ENCODE assay signal across 8 cellular contexts in genomic region chr1:107965112-107965991, GRCh38. TPM values are rescaled to one million over a fixed set of nuclear protein-coding genes. Genes with fewer than 3 reads are reported as not detected.
A peak's percentile ranks its signal among the peaks of the same experiment; 100 is the strongest.
DNase-seq lines count a peak whose midpoint lies in the region; ATAC-seq and TF ChIP-seq lines count a peak whose summit lies in the region.

Gene VAV3, minus strand, starts transcription at chr1:107965180. Its CDS starts 311 bp downstream, at chr1:107964869.

- peak within 1 kb of the TSS; percentile 93 for H3K27ac Mint-ChIP-seq in CD8-positive, alpha-beta T cell
- peak within 1 kb of the TSS; percentile 92 for H3K27ac Mint-ChIP-seq in neural crest cell (ENCODE audit: unreplicated experiment)

- peak; percentile 26 to 75 (median 56) for DNase-seq in CD8-positive, alpha-beta T cell
- DNase-seq in HPDE6-E6E7 (ENCODE audit: extremely low spot score) (peak; percentile 51), SHP77 (lab: John Stamatoyannopoulos, UW) (peak; percentile 66 to 69), germinal center (ENCODE audit: low spot score) (peak; percentile 85), neural crest cell (ENCODE audit: low read depth, low spot score) (peak; percentile 77), substantia nigra (lab: John Stamatoyannopoulos, UW) (peak in 37 of 49 donors; percentile 4 to 69 (median 35))
- peak; percentile 65 for DNase-seq in activated naive CD4-positive, alpha-beta T cell treated with anti-CD3 and anti-CD28 coated beads, Interleukin-2, amount 50 U/mL, for 16 hours

- H3K36me3 ChIP-seq in CD8-positive, alpha-beta T cell (ENCODE audit: insufficient read depth, low read length): no peaks in the 10 kb centered on the region

- no peaks in the 10 kb centered on the region for H3K9me3 ChIP-seq in CD8-positive, alpha-beta T cell (ENCODE audit: low read length)

- H3K4me3 ChIP-seq in CD8-positive, alpha-beta T cell (ENCODE audit: low read depth, low read length): peak within 1 kb of the TSS; percentile 67

- H3K4me3 Mint-ChIP-seq in CD8-positive, alpha-beta T cell: peak within 1 kb of the TSS; percentile 95
- peak within 1 kb of the TSS; percentile 96 for H3K4me3 Mint-ChIP-seq in neural crest cell

- CTCF ChIA-PET in CD8-positive, alpha-beta T cell (lab: Charles Lee): interaction anchor here (0.7 to 4.7 kb wide), 10 partner anchors 10 to 182 kb away, joined by 3 to 57 read pairs (median 3); no protein-coding TSS in a partner anchor

- intact Hi-C loops in CD8-positive, alpha-beta T cell (cut with DNase I, micrococcal nuclease): loop anchor here (1.0 to 2.0 kb wide), 3 partner anchors 160 to 181 kb away; no protein-coding TSS in a partner anchor

- H3K4me1 Mint-ChIP-seq in CD8-positive, alpha-beta T cell (ENCODE audit: low read depth): peaks cover 22% of the 10 kb centered on the region
- peaks cover 18% of the 10 kb centered on the region for H3K4me1 Mint-ChIP-seq in neural crest cell

- H3K4me1 ChIP-seq in CD8-positive, alpha-beta T cell (ENCODE audit: insufficient read depth, low read length): peaks cover 15% of the 10 kb centered on the region

- H3K27me3 ChIP-seq in CD8-positive, alpha-beta T cell (ENCODE audit: insufficient read depth, low read length): no peaks in the 10 kb centered on the region

- POLR2A ChIA-PET in CD8-positive, alpha-beta T cell (lab: Charles Lee): interaction anchor here (0.7 to 1.9 kb wide), 6 partner anchors 17 to 681 kb away, joined by 3 to 6 read pairs (median 3); no protein-coding TSS in a partner anchor

- H3K36me3 Mint-ChIP-seq in CD8-positive, alpha-beta T cell: peaks cover 14% of the 10 kb centered on the region
- H3K36me3 Mint-ChIP-seq in neural crest cell (ENCODE audit: low read depth): no peaks in the 10 kb centered on the region

- peak; percentile 57 for ATAC-seq in CD8-positive, alpha-beta T cell
- ATAC-seq in GM19463 (IDR thresholded peaks at IDR 0.05; ENCODE audit: unreplicated experiment): no peak

- H3K27me3 Mint-ChIP-seq in CD8-positive, alpha-beta T cell (ENCODE audit: low read depth): no peaks in the 10 kb centered on the region
- H3K27me3 Mint-ChIP-seq in neural crest cell (ENCODE audit: low read depth): peaks cover 46% of the 10 kb centered on the region

- H3K9me3 Mint-ChIP-seq in CD8-positive, alpha-beta T cell: no peaks in the 10 kb centered on the region
- no peaks in the 10 kb centered on the region for H3K9me3 Mint-ChIP-seq in neural crest cell

- peak; percentile 35 for TF ChIP-seq CTCF in CD8-positive, alpha-beta T cell (IDR thresholded peaks at IDR 0.05)
- TF ChIP-seq CTCF in neural crest cell (conservative IDR thresholded peaks at IDR 0.05): peak; percentile 51

- peak within 1 kb of the TSS; percentile 74 for H3K27ac ChIP-seq in CD8-positive, alpha-beta T cell (ENCODE audit: low read depth, low read length)
- H3K27ac ChIP-seq in substantia nigra (ENCODE audit: low read depth, low read length, poor library complexity, severe bottlenecking): no peak within 1 kb of the TSS

RNA-seq across cellular contexts. Expression of gene VAV3, which starts in this region (rescaled TPM):
- total RNA-seq in CD8-positive, alpha-beta T cell: 10 to 100 TPM in 1 of 2 experiments, 1 to 10 TPM in 1; 9.7 to 11.4 TPM
- total RNA-seq in neural crest cell: 2.6 and 2.9 TPM in 2 replicates

Comparison
In these comparisons a context has a peak if more than half of its experiments do, and no peak if none do; other contexts are left out.
1. DNase-seq: peak in every context shown above with its lines; median percentile 85 in germinal center; 77 in neural crest cell; 68 in SHP77; 65 in activated naive CD4-positive, alpha-beta T cell treated with anti-CD3 and anti-CD28 coated beads, Interleukin-2, amount 50 U/mL, for 16 hours; 56 in CD8-positive, alpha-beta T cell; 51 in HPDE6-E6E7; 35 in substantia nigra.